Comparison of ENCODE assay signal across 1 cellular context in genomic region chr17:76408037-76408849, GRCh38.
TF ChIP-seq lines count a peak whose summit lies in the region.

No MANE protein-coding gene starts in this region.

TF ChIP-seq in GM12878, 131 proteins besides CTCF, POLR2A, EP300 and RAD21 (continued from another document):
- no peak for TF ChIP-seq CHD2 (IDR thresholded peaks at IDR 0.05; ENCODE audit: borderline replicate concordance, low read depth, low read length)
- no peak for TF ChIP-seq CBX5 (IDR thresholded peaks at IDR 0.05; ENCODE audit: low read depth)
- no peak for TF ChIP-seq MYB (IDR thresholded peaks at IDR 0.05; ENCODE audit: borderline replicate concordance, low read depth, low read length)
- TF ChIP-seq, protein P1, sequence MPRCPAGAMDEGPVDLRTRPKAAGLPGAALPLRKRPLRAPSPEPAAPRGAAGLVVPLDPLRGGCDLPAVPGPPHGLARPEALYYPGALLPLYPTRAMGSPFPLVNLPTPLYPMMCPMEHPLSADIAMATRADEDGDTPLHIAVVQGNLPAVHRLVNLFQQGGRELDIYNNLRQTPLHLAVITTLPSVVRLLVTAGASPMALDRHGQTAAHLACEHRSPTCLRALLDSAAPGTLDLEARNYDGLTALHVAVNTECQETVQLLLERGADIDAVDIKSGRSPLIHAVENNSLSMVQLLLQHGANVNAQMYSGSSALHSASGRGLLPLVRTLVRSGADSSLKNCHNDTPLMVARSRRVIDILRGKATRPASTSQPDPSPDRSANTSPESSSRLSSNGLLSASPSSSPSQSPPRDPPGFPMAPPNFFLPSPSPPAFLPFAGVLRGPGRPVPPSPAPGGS (IDR thresholded peaks at IDR 0.05; ENCODE audit: borderline replicate concordance, insufficient read depth, low read depth, low read length, poor library complexity, severe bottlenecking): no peak
- no peak for TF ChIP-seq FOXK2 (IDR thresholded peaks at IDR 0.05)
- TF ChIP-seq HSF1 (IDR thresholded peaks at IDR 0.05; ENCODE audit: low read depth, low read length): no peak
- TF ChIP-seq, protein P2, sequence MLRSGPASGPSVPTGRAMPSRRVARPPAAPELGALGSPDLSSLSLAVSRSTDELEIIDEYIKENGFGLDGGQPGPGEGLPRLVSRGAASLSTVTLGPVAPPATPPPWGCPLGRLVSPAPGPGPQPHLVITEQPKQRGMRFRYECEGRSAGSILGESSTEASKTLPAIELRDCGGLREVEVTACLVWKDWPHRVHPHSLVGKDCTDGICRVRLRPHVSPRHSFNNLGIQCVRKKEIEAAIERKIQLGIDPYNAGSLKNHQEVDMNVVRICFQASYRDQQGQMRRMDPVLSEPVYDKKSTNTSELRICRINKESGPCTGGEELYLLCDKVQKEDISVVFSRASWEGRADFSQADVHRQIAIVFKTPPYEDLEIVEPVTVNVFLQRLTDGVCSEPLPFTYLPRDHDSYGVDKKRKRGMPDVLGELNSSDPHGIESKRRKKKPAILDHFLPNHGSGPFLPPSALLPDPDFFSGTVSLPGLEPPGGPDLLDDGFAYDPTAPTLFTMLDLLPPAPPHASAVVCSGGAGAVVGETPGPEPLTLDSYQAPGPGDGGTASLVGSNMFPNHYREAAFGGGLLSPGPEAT (IDR thresholded peaks at IDR 0.05; ENCODE audit: low read depth): no peak
- TF ChIP-seq POLR2AphosphoS2 (IDR thresholded peaks at IDR 0.05; ENCODE audit: low read depth, low read length): no peak
- no peak for TF ChIP-seq ZNF217 (IDR thresholded peaks at IDR 0.05)
- no peak for TF ChIP-seq NBN (IDR thresholded peaks at IDR 0.05)
- peak; percentile 47; the same call in 1 of the 2 replicates for TF ChIP-seq SMARCA5 (IDR thresholded peaks at IDR 0.05)
- TF ChIP-seq CHD4 (IDR thresholded peaks at IDR 0.05): no peak
- no peak for TF ChIP-seq HDAC6 (IDR thresholded peaks at IDR 0.05; ENCODE audit: unreplicated experiment)
- peak; percentile 80 for TF ChIP-seq SMC3 (IDR thresholded peaks at IDR 0.05; ENCODE audit: borderline replicate concordance, low read length)
- TF ChIP-seq EED (IDR thresholded peaks at IDR 0.05; ENCODE audit: low read depth): no peak
- peak; percentile 72; the same call in 1 of the 2 replicates for TF ChIP-seq TCF12 (IDR thresholded peaks at IDR 0.05; ENCODE audit: low read depth, low read length)
- TF ChIP-seq, protein P3, sequence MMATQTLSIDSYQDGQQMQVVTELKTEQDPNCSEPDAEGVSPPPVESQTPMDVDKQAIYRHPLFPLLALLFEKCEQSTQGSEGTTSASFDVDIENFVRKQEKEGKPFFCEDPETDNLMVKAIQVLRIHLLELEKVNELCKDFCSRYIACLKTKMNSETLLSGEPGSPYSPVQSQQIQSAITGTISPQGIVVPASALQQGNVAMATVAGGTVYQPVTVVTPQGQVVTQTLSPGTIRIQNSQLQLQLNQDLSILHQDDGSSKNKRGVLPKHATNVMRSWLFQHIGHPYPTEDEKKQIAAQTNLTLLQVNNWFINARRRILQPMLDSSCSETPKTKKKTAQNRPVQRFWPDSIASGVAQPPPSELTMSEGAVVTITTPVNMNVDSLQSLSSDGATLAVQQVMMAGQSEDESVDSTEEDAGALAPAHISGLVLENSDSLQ (IDR thresholded peaks at IDR 0.05): peak; percentile 55; the same call in 1 of the 2 replicates
- TF ChIP-seq GABPA (IDR thresholded peaks at IDR 0.05; ENCODE audit: low read depth): no peak
- TF ChIP-seq CEBPB (IDR thresholded peaks at IDR 0.05; ENCODE audit: borderline replicate concordance in 1 of 2, low read depth in 2 of 2, low read length in 2 of 2): no peak
- peak; percentile 30; the same call in 1 of the 2 replicates for TF ChIP-seq ESRRA (IDR thresholded peaks at IDR 0.05; ENCODE audit: low read length)
- TF ChIP-seq POLR2AphosphoS5 (IDR thresholded peaks at IDR 0.05; ENCODE audit: low read length): no peak
- TF ChIP-seq NR2F1 (conservative IDR thresholded peaks at IDR 0.05): no peak
- TF ChIP-seq BCL11A (IDR thresholded peaks at IDR 0.05; ENCODE audit: low read depth, low read length): no peak
- TF ChIP-seq TAF1 (IDR thresholded peaks at IDR 0.05; ENCODE audit: borderline replicate concordance, low read depth, low read length): no peak
- TF ChIP-seq PAX8 (IDR thresholded peaks at IDR 0.05): no peak
- TF ChIP-seq TCF7 (IDR thresholded peaks at IDR 0.05; ENCODE audit: borderline replicate concordance): no peak
- TF ChIP-seq RBBP5 (conservative IDR thresholded peaks at IDR 0.05): no peak
- TF ChIP-seq RUNX3 (IDR thresholded peaks at IDR 0.05; ENCODE audit: low read length): no peak
- TF ChIP-seq LARP7 (IDR thresholded peaks at IDR 0.05): no peak
- no peak for TF ChIP-seq ZNF207 (IDR thresholded peaks at IDR 0.05; ENCODE audit: borderline replicate concordance)
- TF ChIP-seq ZNF24 (IDR thresholded peaks at IDR 0.05): no peak
- TF ChIP-seq EZH2 (IDR thresholded peaks at IDR 0.05; ENCODE audit: borderline replicate concordance, control insufficient read depth, low read depth, low read length): no peak
- TF ChIP-seq, protein P4, sequence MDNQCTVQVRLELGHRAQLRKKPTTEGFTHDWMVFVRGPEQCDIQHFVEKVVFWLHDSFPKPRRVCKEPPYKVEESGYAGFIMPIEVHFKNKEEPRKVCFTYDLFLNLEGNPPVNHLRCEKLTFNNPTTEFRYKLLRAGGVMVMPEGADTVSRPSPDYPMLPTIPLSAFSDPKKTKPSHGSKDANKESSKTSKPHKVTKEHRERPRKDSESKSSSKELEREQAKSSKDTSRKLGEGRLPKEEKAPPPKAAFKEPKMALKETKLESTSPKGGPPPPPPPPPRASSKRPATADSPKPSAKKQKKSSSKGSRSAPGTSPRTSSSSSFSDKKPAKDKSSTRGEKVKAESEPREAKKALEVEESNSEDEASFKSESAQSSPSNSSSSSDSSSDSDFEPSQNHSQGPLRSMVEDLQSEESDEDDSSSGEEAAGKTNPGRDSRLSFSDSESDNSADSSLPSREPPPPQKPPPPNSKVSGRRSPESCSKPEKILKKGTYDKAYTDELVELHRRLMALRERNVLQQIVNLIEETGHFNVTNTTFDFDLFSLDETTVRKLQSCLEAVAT (IDR thresholded peaks at IDR 0.05): no peak
- no peak for TF ChIP-seq ZNF622 (IDR thresholded peaks at IDR 0.05)
- no peak for TF ChIP-seq SREBF2 (IDR thresholded peaks at IDR 0.05; ENCODE audit: low read length)
- TF ChIP-seq, protein P5, sequence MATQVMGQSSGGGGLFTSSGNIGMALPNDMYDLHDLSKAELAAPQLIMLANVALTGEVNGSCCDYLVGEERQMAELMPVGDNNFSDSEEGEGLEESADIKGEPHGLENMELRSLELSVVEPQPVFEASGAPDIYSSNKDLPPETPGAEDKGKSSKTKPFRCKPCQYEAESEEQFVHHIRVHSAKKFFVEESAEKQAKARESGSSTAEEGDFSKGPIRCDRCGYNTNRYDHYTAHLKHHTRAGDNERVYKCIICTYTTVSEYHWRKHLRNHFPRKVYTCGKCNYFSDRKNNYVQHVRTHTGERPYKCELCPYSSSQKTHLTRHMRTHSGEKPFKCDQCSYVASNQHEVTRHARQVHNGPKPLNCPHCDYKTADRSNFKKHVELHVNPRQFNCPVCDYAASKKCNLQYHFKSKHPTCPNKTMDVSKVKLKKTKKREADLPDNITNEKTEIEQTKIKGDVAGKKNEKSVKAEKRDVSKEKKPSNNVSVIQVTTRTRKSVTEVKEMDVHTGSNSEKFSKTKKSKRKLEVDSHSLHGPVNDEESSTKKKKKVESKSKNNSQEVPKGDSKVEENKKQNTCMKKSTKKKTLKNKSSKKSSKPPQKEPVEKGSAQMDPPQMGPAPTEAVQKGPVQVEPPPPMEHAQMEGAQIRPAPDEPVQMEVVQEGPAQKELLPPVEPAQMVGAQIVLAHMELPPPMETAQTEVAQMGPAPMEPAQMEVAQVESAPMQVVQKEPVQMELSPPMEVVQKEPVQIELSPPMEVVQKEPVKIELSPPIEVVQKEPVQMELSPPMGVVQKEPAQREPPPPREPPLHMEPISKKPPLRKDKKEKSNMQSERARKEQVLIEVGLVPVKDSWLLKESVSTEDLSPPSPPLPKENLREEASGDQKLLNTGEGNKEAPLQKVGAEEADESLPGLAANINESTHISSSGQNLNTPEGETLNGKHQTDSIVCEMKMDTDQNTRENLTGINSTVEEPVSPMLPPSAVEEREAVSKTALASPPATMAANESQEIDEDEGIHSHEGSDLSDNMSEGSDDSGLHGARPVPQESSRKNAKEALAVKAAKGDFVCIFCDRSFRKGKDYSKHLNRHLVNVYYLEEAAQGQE (IDR thresholded peaks at IDR 0.05; ENCODE audit: low read depth, low read length): no peak
- TF ChIP-seq PAX5 (IDR thresholded peaks at IDR 0.05; ENCODE audit: borderline replicate concordance, low read depth, low read length): no peak
- TF ChIP-seq, protein P6, sequence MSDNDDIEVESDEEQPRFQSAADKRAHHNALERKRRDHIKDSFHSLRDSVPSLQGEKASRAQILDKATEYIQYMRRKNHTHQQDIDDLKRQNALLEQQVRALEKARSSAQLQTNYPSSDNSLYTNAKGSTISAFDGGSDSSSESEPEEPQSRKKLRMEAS (IDR thresholded peaks at IDR 0.05; ENCODE audit: low read depth, low read length): no peak
- TF ChIP-seq BRCA1 (IDR thresholded peaks at IDR 0.05; ENCODE audit: low read depth, low read length): no peak
- TF ChIP-seq CBX3 (IDR thresholded peaks at IDR 0.05; ENCODE audit: borderline replicate concordance, low read depth): no peak
- TF ChIP-seq IRF3 (IDR thresholded peaks at IDR 0.05): no peak
- TF ChIP-seq, protein P7, sequence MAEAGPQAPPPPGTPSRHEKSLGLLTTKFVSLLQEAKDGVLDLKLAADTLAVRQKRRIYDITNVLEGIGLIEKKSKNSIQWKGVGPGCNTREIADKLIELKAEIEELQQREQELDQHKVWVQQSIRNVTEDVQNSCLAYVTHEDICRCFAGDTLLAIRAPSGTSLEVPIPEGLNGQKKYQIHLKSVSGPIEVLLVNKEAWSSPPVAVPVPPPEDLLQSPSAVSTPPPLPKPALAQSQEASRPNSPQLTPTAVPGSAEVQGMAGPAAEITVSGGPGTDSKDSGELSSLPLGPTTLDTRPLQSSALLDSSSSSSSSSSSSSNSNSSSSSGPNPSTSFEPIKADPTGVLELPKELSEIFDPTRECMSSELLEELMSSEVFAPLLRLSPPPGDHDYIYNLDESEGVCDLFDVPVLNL (IDR thresholded peaks at IDR 0.05; ENCODE audit: low read depth, low read length): no peak
- TF ChIP-seq SPI1 (IDR thresholded peaks at IDR 0.05; ENCODE audit: borderline replicate concordance, insufficient read depth, low read depth, low read length): peak; percentile 82; the same call in 1 of the 2 replicates
- TF ChIP-seq ASH2L (IDR thresholded peaks at IDR 0.05; ENCODE audit: borderline replicate concordance, low read depth): no peak
- TF ChIP-seq PML (IDR thresholded peaks at IDR 0.05; ENCODE audit: low read length): no peak
TF ChIP-seq in GM12878: peak in this region for 9.
